11 cellular contexts compared by ENCODE assay signal in genomic region chr4:177367336-177367735, GRCh38. TPM values are rescaled to one million over a fixed set of nuclear protein-coding genes. Genes with fewer than 3 reads are reported as not detected.
A peak's percentile ranks its signal among the peaks of the same experiment; 100 is the strongest.
DNase-seq lines count a peak whose midpoint lies in the region; ATAC-seq, FAIRE-seq and TF ChIP-seq lines count a peak whose summit lies in the region.
"Had no signal": no experiment of that assay in that cellular context is flagged by ENCODE, and none has a peak within 500 bp of the region (broad histone marks: within the 10 kb centered on the region; RNA-seq: fewer than 3 reads in every experiment).

No MANE protein-coding gene starts in this region.

- no peak overlapping the region for H3K4ac ChIP-seq in H1 (replicated peaks; ENCODE audit: insufficient read length, low read depth, low read length)

- H3K9ac ChIP-seq in Loucy (ENCODE audit: low read depth, low read length, poor library complexity, severe bottlenecking): no peak overlapping the region
- H3K9ac ChIP-seq in H1 (replicated peaks in 1 of 4; ENCODE audit: extremely low read depth in 1 of 4, low read depth in 3 of 4, low read length in 3 of 4): no peak overlapping the region

- no peak overlapping the region for H3K4me3 ChIP-seq in A549
- H3K4me3 ChIP-seq in Loucy (ENCODE audit: low read length, poor library complexity, severe bottlenecking): no peak overlapping the region
- H3K4me3 ChIP-seq in H1 (ENCODE audit: extremely low read depth in 1 of 4, insufficient read depth in 2 of 4, low read depth in 3 of 4, low read length in 4 of 4): no peak overlapping the region

- H2BK20ac ChIP-seq in H1 (ENCODE audit: low read length): no peak overlapping the region

- no peaks in the 10 kb centered on the region for H3F3A ChIP-seq in Loucy (ENCODE audit: low read depth)

- H2BK5ac ChIP-seq in H1 (ENCODE audit: low read depth, low read length): no peak overlapping the region

- H3K79me2 ChIP-seq in Loucy (ENCODE audit: insufficient read depth, low read length) (no peaks in the 10 kb centered on the region), H1 (ENCODE audit: control insufficient read depth in 1 of 2, insufficient read depth in 2 of 2, low read length in 2 of 2) (no peaks in the 10 kb centered on the region)

- H2BK120ac ChIP-seq in H1 (replicated peaks; ENCODE audit: low read depth, low read length): no peak overlapping the region

- no peaks in the 10 kb centered on the region for H4K20me1 ChIP-seq in Loucy (ENCODE audit: insufficient read depth, low read length, poor library complexity, severe bottlenecking)
- no peaks in the 10 kb centered on the region for H4K20me1 ChIP-seq in H1 (replicated peaks in 1 of 2; ENCODE audit: control insufficient read depth in 1 of 2, insufficient read depth in 2 of 2, low read length in 2 of 2)

- H3K9me3 ChIP-seq in A549 (no peaks in the 10 kb centered on the region), Loucy (ENCODE audit: insufficient read depth, low read depth, low read length) (no peaks in the 10 kb centered on the region), H1 (ENCODE audit: insufficient read depth in 2 of 2, low read depth in 1 of 2, low read length in 1 of 2) (no peaks in the 10 kb centered on the region)

- no peak overlapping the region for H3K14ac ChIP-seq in H1 (ENCODE audit: insufficient read length)

- TF ChIP-seq EP300 in A549 (IDR thresholded peaks at IDR 0.05) (no peak), H1 (IDR thresholded peaks at IDR 0.05; ENCODE audit: borderline replicate concordance in 1 of 2, low read depth in 2 of 2, low read length in 2 of 2) (no peak)

- POLR2A ChIA-PET in A549 (lab: Yijun Ruan, JAX) (no interaction called here), H1 (lab: Charles Lee; ENCODE audit: partially characterized antibody) (no interaction called here)

- H3K18ac ChIP-seq in H1 (ENCODE audit: extremely low read depth, low read length): no peak overlapping the region

- peaks cover 10% of the 10 kb centered on the region; the same call in 1 of the 2 replicates for H3K36me3 ChIP-seq in Loucy (ENCODE audit: insufficient read depth, low read length)
- H3K36me3 ChIP-seq in H1 (ENCODE audit: control insufficient read depth in 2 of 4, insufficient read depth in 4 of 4, low read length in 3 of 4): no peaks in the 10 kb centered on the region

- H2AFZ ChIP-seq in Loucy (ENCODE audit: low read length) (no peak overlapping the region), H1 (ENCODE audit: low read length) (no peak overlapping the region)

- H3K9me2 ChIP-seq in Loucy (replicated peaks; ENCODE audit: low read depth, low read length): no peaks in the 10 kb centered on the region

- no peaks in the 10 kb centered on the region for H3K4me1 ChIP-seq in A549
- H3K4me1 ChIP-seq in Loucy (ENCODE audit: insufficient read depth, low read length, poor library complexity, severe bottlenecking): no peaks in the 10 kb centered on the region
- H3K4me1 ChIP-seq in H1 (replicated peaks in 1 of 4; ENCODE audit: control insufficient read depth in 3 of 4, insufficient read depth in 4 of 4, low read length in 3 of 4): no peaks in the 10 kb centered on the region

- no peak overlapping the region for H4K5ac ChIP-seq in H1 (ENCODE audit: insufficient read length, low read depth, low read length)

- TF ChIP-seq RAD21 in A549 (conservative IDR thresholded peaks at IDR 0.05 in 1 of 2, IDR thresholded peaks at IDR 0.05 in 1 of 2) (no peak), H1 (IDR thresholded peaks at IDR 0.05 in 1 of 2, conservative IDR thresholded peaks at IDR 0.05 in 1 of 2; ENCODE audit: low read depth in 2 of 2, low read length in 2 of 2) (peak; percentile 54 to 57)

- H4K91ac ChIP-seq in H1 (replicated peaks; ENCODE audit: insufficient read length, low read length): no peak overlapping the region

- no peak overlapping the region for H2AK5ac ChIP-seq in H1 (ENCODE audit: low read depth, low read length)

- H3K27me3 ChIP-seq in Loucy (ENCODE audit: insufficient read depth, low read length, poor library complexity, severe bottlenecking): no peaks in the 10 kb centered on the region
- no peaks in the 10 kb centered on the region for H3K27me3 ChIP-seq in H1 (replicated peaks in 1 of 4; ENCODE audit: control insufficient read depth in 3 of 4, extremely low read depth in 1 of 4, insufficient read depth in 3 of 4, low read length in 3 of 4)

- H3K23ac ChIP-seq in H1 (ENCODE audit: insufficient read length): no peak overlapping the region

- no peak overlapping the region for H4K8ac ChIP-seq in H1 (ENCODE audit: extremely low read depth, insufficient read depth, low read length)

- H3K79me1 ChIP-seq in H1 (ENCODE audit: low read depth, low read length): no peaks in the 10 kb centered on the region

- ATAC-seq in A549 (peak; percentile 83 to 84; a peak in 5 of 6 replicates), GM21390 (IDR thresholded peaks at IDR 0.05; ENCODE audit: unreplicated experiment) (no peak), HG02571 (IDR thresholded peaks at IDR 0.05; ENCODE audit: unreplicated experiment) (no peak)

- no peak overlapping the region for H2BK12ac ChIP-seq in H1 (ENCODE audit: low read depth, low read length)

- CTCF ChIA-PET in A549 (lab: Yijun Ruan, JAX) (interaction anchor here (1.9 kb wide), 1 partner anchor 9 kb away, joined by 7 read pairs; no protein-coding TSS in a partner anchor), H1 (lab: Charles Lee; ENCODE audit: partially characterized antibody) (interaction anchor here (0.6 to 2.0 kb wide), 10 partner anchors 9 to 1331 kb away, joined by 3 to 8 read pairs (median 3); no protein-coding TSS in a partner anchor)

- H3K27ac ChIP-seq in A549: no peak overlapping the region
- H3K27ac ChIP-seq in H1 (ENCODE audit: low read depth, low read length): no peak overlapping the region

- DNase-seq in A549 (ENCODE audit: low read depth in 1 of 2, low spot score in 1 of 2): peak in 1 of 2 experiments; percentile 12
- no peak for DNase-seq in GM10266 (ENCODE audit: extremely low spot score)
- no peak for DNase-seq in H1 (ENCODE audit: low read depth in 1 of 2, low spot score in 2 of 2)
- no peak for DNase-seq in HK-2 (ENCODE audit: unreplicated experiment)
- DNase-seq in activated CD4-positive, CD25-positive, alpha-beta regulatory T cell (lab: John Stamatoyannopoulos, UW): no peak

- WGBS in A549 (ENCODE audit: missing lambda C conversion rate): 84% methylated on average over 3 of the region's 3 CpGs
- WGBS in H1 (ENCODE audit: extremely low coverage in 1 of 2, insufficient coverage in 1 of 2, insufficient read length in 1 of 2, insufficient replicate concordance in 2 of 2, low coverage in 1 of 2, low lambda C conversion rate in 2 of 2, missing lambda C conversion rate in 1 of 2), 2 experiments: 79% methylated on average over 3 of the region's 3 CpGs; no CpG with 5 or more reads in 1 of the 2 experiments

- H3K56ac ChIP-seq in H1 (replicated peaks; ENCODE audit: insufficient read length, low read depth, low read length): no peak overlapping the region

- no peak overlapping the region for H2BK15ac ChIP-seq in H1 (ENCODE audit: low read length)

- FAIRE-seq in A549 (lab: Jason Lieb, UNC) (no peak), H1 (lab: Jason Lieb, UNC) (peak; percentile 82)
- FAIRE-seq: G401.6, islet of Langerhans, RCC 7860 had no signal

- no peak for TF ChIP-seq CTCF in A549 (IDR thresholded peaks at IDR 0.05)
- TF ChIP-seq CTCF in GM10266 (IDR thresholded peaks at IDR 0.05; ENCODE audit: control insufficient read depth, insufficient read depth, low read depth, missing control alignments): peak; percentile 5
- peak; percentile 45 for TF ChIP-seq CTCF in Loucy (conservative IDR thresholded peaks at IDR 0.05; ENCODE audit: low read length)
- peak; percentile 44 to 66 (median 46) for TF ChIP-seq CTCF in H1 (IDR thresholded peaks at IDR 0.05; ENCODE audit: control extremely low read depth in 1 of 3, insufficient read depth in 1 of 3, low read depth in 1 of 3, low read length in 3 of 3)

- TF ChIP-seq POLR2A in A549 (IDR thresholded peaks at IDR 0.05; ENCODE audit: low read length) (no peak), H1 (IDR thresholded peaks at IDR 0.05; ENCODE audit: control extremely low read depth in 1 of 2, low read depth in 2 of 2, low read length in 2 of 2) (no peak)

- no peaks in the 10 kb centered on the region for H3K23me2 ChIP-seq in H1 (ENCODE audit: low read depth, low read length)

- H3K4me2 ChIP-seq in A549 (no peak overlapping the region), Loucy (ENCODE audit: low read depth, low read length, poor library complexity, severe bottlenecking) (no peak overlapping the region), H1 (ENCODE audit: insufficient read depth in 1 of 2, low read depth in 2 of 2, low read length in 2 of 2) (no peak overlapping the region)

TF ChIP-seq in A549, 52 proteins besides CTCF, POLR2A, EP300 and RAD21 (continues in another document):
- TF ChIP-seq HOXA7 (CRISPR knock-in tag; IDR thresholded peaks at IDR 0.05) (no peak), GATA3 (IDR thresholded peaks at IDR 0.05; ENCODE audit: borderline replicate concordance) (no peak)

TF ChIP-seq in H1, 55 proteins besides CTCF, POLR2A, EP300 and RAD21 (continues in another document):
- TF ChIP-seq CHD2 (IDR thresholded peaks at IDR 0.05; ENCODE audit: low read length) (no peak), CBX8 (IDR thresholded peaks at IDR 0.05; ENCODE audit: borderline replicate concordance, low read depth, low read length) (no peak), TAF1 (IDR thresholded peaks at IDR 0.05; ENCODE audit: low read depth, low read length) (no peak), CTBP2 (IDR thresholded peaks at IDR 0.05; ENCODE audit: borderline replicate concordance, insufficient read depth, insufficient read length, low read length) (no peak)

RNA-seq across cellular contexts. Expression of gene NEIL3, which starts 57.7 kb away (rescaled TPM):
- polyA plus RNA-seq in A549 (2011; rRNA removed): 29.1 and 42.0 TPM in 2 replicates
- 16.0 and 16.3 TPM in 2 replicates for polyA plus RNA-seq in A549 (2012; cell fraction: cytosol; rRNA removed)
- 14.7 and 17.9 TPM in 2 replicates for polyA plus RNA-seq in A549 (2012; cell fraction: nucleus; rRNA removed)
- polyA plus RNA-seq in A549 (2017; fragmentation: RNase III; extraction: RNeasy Plus Mini Kit Qiagen cat#74134 plus additional on column Dnase treatment): 22.1 to 25.8 TPM (median 23.4 TPM) in 3 replicates
- 17.1 and 17.3 TPM in 2 replicates for polyA minus RNA-seq in A549 (2011; rRNA and poly(A)+ RNA removed)
- total RNA-seq in H1 (2021; fragmentation: NEBNext Ultra II Directional; extraction: Animal tissue kit (Norgen Biotek cat#: 25700)): 10.8 and 11.0 TPM in 2 replicates
- 3.5 and 5.5 TPM in 2 replicates for polyA plus RNA-seq in H1 (2011; rRNA removed)
- 7.1 TPM for polyA plus RNA-seq in H1 (2011; cell fraction: cytosol; rRNA removed)
- polyA plus RNA-seq in H1 (2011; cell fraction: nucleus; rRNA removed): 5.3 TPM
- 4.4 to 6.0 TPM (median 5.1 TPM) in 4 replicates for polyA plus RNA-seq in H1 (2012, experiment 1 of 2)
- 0.93 TPM for polyA plus RNA-seq in H1 (2012, experiment 2 of 2)
- polyA plus RNA-seq in H1 (2013, experiment 1 of 2): 7.2 TPM
- 7.6 TPM for polyA plus RNA-seq in H1 (2013, experiment 2 of 2)
- 5.9 and 6.7 TPM in 2 replicates for polyA minus RNA-seq in H1 (2011; rRNA and poly(A)+ RNA removed)
- 5.3 TPM for polyA minus RNA-seq in H1 (2011; cell fraction: cytosol; rRNA and poly(A)+ RNA removed)
- 17.2 TPM for polyA minus RNA-seq in H1 (2011; cell fraction: nucleus; rRNA and poly(A)+ RNA removed)

Comparison
In these comparisons a context has a peak if more than half of its experiments do, and no peak if none do; other contexts are left out.
1. ATAC-seq: peak in A549 (2 of 2); none in GM21390 (single experiment) and HG02571 (single experiment).
2. Of the 18 proteins assayed by ChIP-seq in both H1 and A549: peak only in H1: CTCF and RAD21; only in A549: none; in both: none; in neither: 16.